Comparison of ENCODE assay signal across 14 cellular contexts in the genomic region with DNA sequence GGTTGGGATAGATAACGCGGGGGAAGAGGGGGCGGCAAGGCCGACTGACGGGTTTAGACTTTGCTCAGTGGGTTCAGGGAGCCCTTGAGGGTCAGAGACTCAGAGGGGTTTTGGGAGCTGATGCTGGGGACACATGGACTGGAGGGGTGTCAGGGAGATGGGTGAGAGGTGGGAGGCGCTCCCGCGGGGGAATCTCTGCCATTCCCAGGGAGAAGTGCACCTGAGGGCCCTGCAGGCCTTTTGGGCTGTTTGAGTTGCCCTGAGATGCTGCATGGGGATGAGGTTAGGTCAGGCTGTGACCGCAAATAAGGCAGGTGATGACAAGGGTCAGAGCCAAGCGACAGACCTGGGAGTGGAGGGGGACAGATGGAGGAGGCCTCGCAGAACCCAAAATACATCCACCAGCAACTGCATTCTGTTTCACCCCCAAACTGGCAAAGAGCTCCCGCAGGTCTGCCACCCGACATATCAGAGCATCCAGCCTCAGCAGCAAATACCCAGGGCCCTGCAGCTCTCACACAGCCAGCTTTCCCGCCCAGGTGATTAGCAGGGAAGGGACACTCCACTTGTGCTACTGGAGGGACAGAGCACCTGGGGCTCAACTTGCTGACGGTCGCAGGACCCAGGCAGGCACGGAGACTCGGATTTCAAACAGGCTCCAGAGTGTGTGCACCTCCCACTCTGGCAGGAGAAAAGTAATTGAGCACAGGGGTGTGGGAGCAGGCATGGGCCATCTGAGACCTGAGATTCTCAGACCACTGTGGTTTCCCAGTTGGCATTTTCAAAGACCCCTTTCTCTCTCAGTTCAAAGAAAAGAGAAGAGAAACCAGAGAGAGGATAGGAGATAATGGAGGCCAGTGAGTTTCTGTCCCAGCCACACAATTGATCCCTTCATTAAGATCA. TPM values are rescaled to one million over a fixed set of nuclear protein-coding genes. Genes with fewer than 3 reads are reported as not detected.
A peak's percentile ranks its signal among the peaks of the same experiment; 100 is the strongest.
DNase-seq lines count a peak whose midpoint lies in the region; ATAC-seq and TF ChIP-seq lines count a peak whose summit lies in the region.
"Had no signal": no experiment of that assay in that cellular context is flagged by ENCODE, and none has a peak within 500 bp of the region (broad histone marks: within the 10 kb centered on the region; RNA-seq: fewer than 3 reads in every experiment).

No MANE protein-coding gene starts in this region.

- DNase-seq in heart left ventricle (no peak), left ventricle myocardium superior (no peak), coronary artery (ENCODE audit: low spot score) (no peak), nephron progenitor cell (peak; percentile 26), uterus (peak in 1 of 2 donors; percentile 18), AG20443 (ENCODE audit: low spot score) (no peak), testis (no peak)
- DNase-seq: activated CD4-positive, alpha-beta memory T cell treated with anti-CD3 and anti-CD28 coated beads for 36 hours; dermis blood vessel endothelial cell; midbrain; NCI-H526 treated with DMSO at 0.1 percent for 48 hours had no signal

- H3K36me3 Mint-ChIP-seq in nephron progenitor cell (ENCODE audit: low read depth) = no peaks in the 10 kb centered on the region
- H3K36me3 Mint-ChIP-seq: activated CD4-positive, alpha-beta memory T cell treated with anti-CD3 and anti-CD28 coated beads for 36 hours; activated naive CD8-positive, alpha-beta T cell had no signal

- H3K27me3 Mint-ChIP-seq in nephron progenitor cell (ENCODE audit: low read depth, poor library complexity) = peaks cover 42% of the 10 kb centered on the region
- H3K27me3 Mint-ChIP-seq: activated naive CD8-positive, alpha-beta T cell had no signal

- H3K4me3 ChIP-seq in heart left ventricle = no peak overlapping the region
- H3K4me3 ChIP-seq in coronary artery = no peak overlapping the region
- no peak overlapping the region for H3K4me3 ChIP-seq in uterus
- no peak overlapping the region for H3K4me3 ChIP-seq in testis
- H3K4me3 ChIP-seq: smooth muscle cell had no signal

- H3K27me3 ChIP-seq in heart left ventricle (no peaks in the 10 kb centered on the region), uterus (no peaks in the 10 kb centered on the region), testis (no peaks in the 10 kb centered on the region)

- ATAC-seq in heart left ventricle (no peak), left ventricle myocardium superior (no peak), HG02981 (IDR thresholded peaks at IDR 0.05; ENCODE audit: unreplicated experiment) (no peak)

- 62 to 67% (median 65%) methylated on average over 17 to 18 of the region's 18 CpGs for WGBS in heart left ventricle, 4 donors
- 83 to 86% methylated on average over 18 of the region's 18 CpGs for WGBS in testis, 2 donors

- no peaks in the 10 kb centered on the region for H3K9me3 ChIP-seq in heart left ventricle
- no peaks in the 10 kb centered on the region for H3K9me3 ChIP-seq in uterus
- H3K9me3 ChIP-seq in testis = no peaks in the 10 kb centered on the region

- TF ChIP-seq CTCF in heart left ventricle (IDR thresholded peaks at IDR 0.05) (no peak), coronary artery (IDR thresholded peaks at IDR 0.05) (no peak), nephron progenitor cell (IDR thresholded peaks at IDR 0.05) (no peak), uterus (IDR thresholded peaks at IDR 0.05) (no peak), testis (IDR thresholded peaks at IDR 0.05) (no peak)

- H3K4me1 ChIP-seq in heart left ventricle (peaks cover 0 to 76% (median 36%) of the 10 kb centered on the region in 12 donors), uterus (peaks cover 0 to 15% of the 10 kb centered on the region in 2 donors), testis (peaks cover 22% of the 10 kb centered on the region)

- H3K27ac ChIP-seq in heart left ventricle (peak overlapping the region; percentile 67 to 91 (median 82)), coronary artery (peak overlapping the region; percentile 58 to 86), uterus (peak overlapping the region; percentile 75 to 94), testis (peak overlapping the region in 1 of 2 donors; percentile 68)

- peak overlapping the region; percentile 84 for H3K27ac Mint-ChIP-seq in nephron progenitor cell
- H3K27ac Mint-ChIP-seq: activated CD4-positive, alpha-beta memory T cell treated with anti-CD3 and anti-CD28 coated beads for 36 hours; activated naive CD8-positive, alpha-beta T cell had no signal

- peak overlapping the region; percentile 32 for H3K4me3 Mint-ChIP-seq in nephron progenitor cell
- H3K4me3 Mint-ChIP-seq: activated CD4-positive, alpha-beta memory T cell treated with anti-CD3 and anti-CD28 coated beads for 36 hours; activated naive CD8-positive, alpha-beta T cell had no signal

- intact Hi-C loops in heart left ventricle (cut with DNase I) = loop anchor here in 2 of 10 donors (2.0 kb wide), 1 partner anchor 29 kb away; no protein-coding TSS in a partner anchor
- intact Hi-C loops in left ventricle myocardium superior (cut with micrococcal nuclease) = no loop called here
- intact Hi-C loops in uterus (cut with DNase I; ENCODE audit: low total_unique reads) = no loop called here
- intact Hi-C loops in testis (cut with DNase I; ENCODE audit: low total_unique reads) = no loop called here

- H3K36me3 ChIP-seq in heart left ventricle (peaks cover 0 to 32% (median 11%) of the 10 kb centered on the region in 9 donors), uterus (no peaks in the 10 kb centered on the region), testis (ENCODE audit: low read depth, missing control alignments) (no peaks in the 10 kb centered on the region)

- no peaks in the 10 kb centered on the region for H3K9me3 Mint-ChIP-seq in nephron progenitor cell
- H3K9me3 Mint-ChIP-seq: activated CD4-positive, alpha-beta memory T cell treated with anti-CD3 and anti-CD28 coated beads for 36 hours had no signal

- H3K4me1 Mint-ChIP-seq in nephron progenitor cell = peaks cover 54% of the 10 kb centered on the region

- TF ChIP-seq POLR2A in heart left ventricle (IDR thresholded peaks at IDR 0.05) = no peak
- TF ChIP-seq POLR2A in uterus (IDR thresholded peaks at IDR 0.05) = no peak
- TF ChIP-seq POLR2A in testis (IDR thresholded peaks at IDR 0.05) = no peak

RNA-seq across cellular contexts. Expression of a gene that starts 26.4 kb away (rescaled TPM):
- 100 to 1,000 TPM; 106 to 201 (median 176) TPM for total RNA-seq in heart left ventricle
- 100 to 1,000 TPM in 1 of 2 donors, 10 to 100 TPM in 1; 96.4 to 136 TPM for polyA plus RNA-seq in heart left ventricle
- total RNA-seq in left ventricle myocardium superior = 205 TPM
- total RNA-seq in uterus = 10 to 100 TPM in 3 of 4 donors, 1 to 10 TPM in 1; 5.9 to 93.7 (median 22.2) TPM
- total RNA-seq in testis = 1 to 10 TPM; 3.9 TPM
- 7.8 TPM for polyA plus RNA-seq in testis (ENCODE audit: insufficient read depth, low read depth, low replicate concordance)
